1 cellular context compared by ENCODE assay signal in the genomic region with DNA sequence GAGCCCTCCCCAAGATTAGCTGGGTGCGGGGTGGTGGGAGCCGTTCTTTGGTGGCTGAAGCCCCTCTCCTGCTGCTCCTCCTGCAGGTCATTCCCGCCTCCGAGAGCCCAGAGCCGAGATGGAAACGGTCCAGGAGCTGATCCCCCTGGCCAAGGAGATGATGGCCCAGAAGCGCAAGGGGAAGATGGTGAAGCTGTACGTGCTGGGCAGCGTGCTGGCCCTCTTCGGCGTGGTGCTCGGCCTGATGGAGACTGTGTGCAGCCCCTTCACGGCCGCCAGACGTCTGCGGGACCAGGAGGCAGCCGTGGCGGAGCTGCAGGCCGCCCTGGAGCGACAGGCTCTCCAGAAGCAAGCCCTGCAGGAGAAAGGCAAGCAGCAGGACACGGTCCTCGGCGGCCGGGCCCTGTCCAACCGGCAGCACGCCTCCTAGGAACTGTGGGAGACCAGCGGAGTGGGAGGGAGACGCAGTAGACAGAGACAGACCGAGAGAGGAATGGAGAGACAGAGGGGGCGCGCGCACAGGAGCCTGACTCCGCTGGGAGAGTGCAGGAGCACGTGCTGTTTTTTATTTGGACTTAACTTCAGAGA.
A peak's percentile ranks its signal among the peaks of the same experiment; 100 is the strongest.
TF ChIP-seq lines count a peak whose summit lies in the region.

No MANE protein-coding gene starts in this region.

TF ChIP-seq in HEK293, 187 proteins besides CTCF, POLR2A, EP300 and RAD21 (continued from another document):
- TF ChIP-seq AEBP2 (tag by site-specific recombination; IDR thresholded peaks at IDR 0.05; ENCODE audit: borderline replicate concordance), result no peak
- TF ChIP-seq ZNF501 (tag by site-specific recombination; IDR thresholded peaks at IDR 0.05), result no peak
- TF ChIP-seq ZNF341 (tag by site-specific recombination; IDR thresholded peaks at IDR 0.05; ENCODE audit: low read depth), result 0 out of 2 replicates have a peak, but pooled peaks have one; percentile 3
- peak; percentile 51 for TF ChIP-seq ZNF76 (tag by site-specific recombination; IDR thresholded peaks at IDR 0.05; ENCODE audit: borderline replicate concordance, low read depth)
- TF ChIP-seq SP2 (tag by site-specific recombination; IDR thresholded peaks at IDR 0.05), result no peak
- TF ChIP-seq ZFHX2 (tag by site-specific recombination; conservative IDR thresholded peaks at IDR 0.05), result peak; percentile 66
- TF ChIP-seq ZNF747 (tag by site-specific recombination; IDR thresholded peaks at IDR 0.05), result no peak
- TF ChIP-seq ZNF335 (tag by site-specific recombination; conservative IDR thresholded peaks at IDR 0.05), result peak; percentile 5; the same call in 1 of the 2 replicates
- TF ChIP-seq ZBTB49 (tag by site-specific recombination; IDR thresholded peaks at IDR 0.05; ENCODE audit: low read depth), result no peak
- peak; percentile 50 for TF ChIP-seq SCRT2 (tag by site-specific recombination; IDR thresholded peaks at IDR 0.05)
